ENCODE assay signal across 12 cellular contexts in the genomic region with DNA sequence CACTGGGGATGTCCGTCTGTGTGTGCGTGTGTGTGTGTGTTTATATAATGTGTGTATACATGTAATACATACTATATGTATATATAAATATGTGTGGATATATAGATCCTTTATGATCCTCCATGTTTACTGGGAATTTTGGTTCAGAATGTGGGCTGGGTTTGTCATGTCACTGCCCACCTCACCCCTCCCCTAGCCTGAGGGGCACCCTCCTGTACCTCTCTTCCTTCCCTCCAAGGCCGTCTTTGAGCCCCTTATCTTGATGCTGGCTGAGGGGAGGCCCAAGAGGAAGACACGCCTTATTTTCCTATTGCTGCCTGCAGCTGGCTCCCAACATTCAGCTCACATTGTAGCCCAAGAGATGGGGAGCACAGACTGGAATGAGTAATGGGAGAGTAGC. TPM values are rescaled to one million over a fixed set of nuclear protein-coding genes. Genes with fewer than 3 reads are reported as not detected.
A peak's percentile ranks its signal among the peaks of the same experiment; 100 is the strongest.
DNase-seq lines count a peak whose midpoint lies in the region; ATAC-seq and TF ChIP-seq lines count a peak whose summit lies in the region.
"Had no signal": no experiment of that assay in that cellular context is flagged by ENCODE, and none has a peak within 500 bp of the region (broad histone marks: within the 10 kb centered on the region; RNA-seq: fewer than 3 reads in every experiment).

No MANE protein-coding gene starts in this region.

- no peaks in the 10 kb centered on the region for H3K9me3 Mint-ChIP-seq in activated T-helper 2 cell treated with anti-CD3 and anti-CD28 coated beads, Interferon-gamma antibody, Interleukin-2, Interleukin-4, amounts not matched to agents 10 μg/mL and 5 μg/mL and 100 μg/mL, durations not matched to agents 14 hours and 24 hours and 36 hours
- H3K9me3 Mint-ChIP-seq: activated naive CD8-positive, alpha-beta T cell treated with anti-CD3 and anti-CD28 coated beads, Interleukin-2, amount 10 ng/mL, durations not matched to agents 7 days and 5 days had no signal

- H3K4me3 ChIP-seq in HFF-Myc (replicated peaks; ENCODE audit: low read depth, low read length) (peak overlapping the region; percentile 93), lower lobe of right lung (peak overlapping the region; percentile 95), stomach smooth muscle (ENCODE audit: low read length in 2 of 2) (peak overlapping the region in 1 of 2 donors; percentile 98)

- H3K27me3 ChIP-seq in lower lobe of right lung (ENCODE audit: low read depth) (no peaks in the 10 kb centered on the region), stomach smooth muscle (ENCODE audit: control insufficient read depth in 1 of 2, insufficient read depth in 2 of 2, low read length in 2 of 2) (no peaks in the 10 kb centered on the region)
- H3K27me3 ChIP-seq: SJCRH30 had no signal

- ATAC-seq in lower lobe of right lung (no peak), HG03095 (IDR thresholded peaks at IDR 0.05; ENCODE audit: unreplicated experiment) (no peak)

- peaks cover 33% of the 10 kb centered on the region for H3K4me1 Mint-ChIP-seq in activated T-helper 2 cell treated with anti-CD3 and anti-CD28 coated beads, Interferon-gamma antibody, Interleukin-2, Interleukin-4, amounts not matched to agents 10 μg/mL and 5 μg/mL and 100 μg/mL, durations not matched to agents 14 hours and 24 hours and 36 hours (ENCODE audit: low read depth)

- H3K27ac Mint-ChIP-seq in activated T-helper 2 cell treated with anti-CD3 and anti-CD28 coated beads, Interferon-gamma antibody, Interleukin-2, Interleukin-4, amounts not matched to agents 10 μg/mL and 5 μg/mL and 100 μg/mL, durations not matched to agents 14 hours and 24 hours and 36 hours, result no peak overlapping the region

- intact Hi-C loops in activated T-helper 2 cell treated with anti-CD3 and anti-CD28 coated beads, Interferon-gamma antibody, Interleukin-2, Interleukin-4, amounts not matched to agents 10 μg/mL and 5 μg/mL and 100 μg/mL, durations not matched to agents 14 hours and 24 hours and 36 hours (cut with micrococcal nuclease), result loop anchor here (10.0 kb wide), 2 partner anchors 298 to 702 kb away; partner anchors contain the start of gene NUP210
- intact Hi-C loops in lower lobe of right lung (cut with DNase I), result no loop called here

- H3K4me3 Mint-ChIP-seq in activated T-helper 2 cell treated with anti-CD3 and anti-CD28 coated beads, Interferon-gamma antibody, Interleukin-2, Interleukin-4, amounts not matched to agents 10 μg/mL and 5 μg/mL and 100 μg/mL, durations not matched to agents 14 hours and 24 hours and 36 hours (ENCODE audit: low read depth), result peak overlapping the region; percentile 18

- H3K36me3 Mint-ChIP-seq in activated T-helper 2 cell treated with anti-CD3 and anti-CD28 coated beads, Interferon-gamma antibody, Interleukin-2, Interleukin-4, amounts not matched to agents 10 μg/mL and 5 μg/mL and 100 μg/mL, durations not matched to agents 14 hours and 24 hours and 36 hours (ENCODE audit: low read depth), result peaks cover 57% of the 10 kb centered on the region

- H3K27me3 Mint-ChIP-seq in activated T-helper 2 cell treated with anti-CD3 and anti-CD28 coated beads, Interferon-gamma antibody, Interleukin-2, Interleukin-4, amounts not matched to agents 10 μg/mL and 5 μg/mL and 100 μg/mL, durations not matched to agents 14 hours and 24 hours and 36 hours (ENCODE audit: low read depth), result no peaks in the 10 kb centered on the region
- H3K27me3 Mint-ChIP-seq: activated naive CD8-positive, alpha-beta T cell treated with anti-CD3 and anti-CD28 coated beads, Interleukin-2, amount 10 ng/mL, durations not matched to agents 7 days and 5 days had no signal

- H3K36me3 ChIP-seq in lower lobe of right lung (peaks cover 47% of the 10 kb centered on the region), stomach smooth muscle (ENCODE audit: control insufficient read depth in 2 of 2, insufficient read depth in 2 of 2, low read length in 2 of 2) (peaks cover 27 to 38% of the 10 kb centered on the region in 2 donors)

- no peak for TF ChIP-seq CTCF in HFF-Myc (IDR thresholded peaks at IDR 0.05; ENCODE audit: low read depth, low read length, missing control alignments)
- no peak for TF ChIP-seq CTCF in lower lobe of right lung (IDR thresholded peaks at IDR 0.05)

- peak overlapping the region; percentile 99 for H3K27ac ChIP-seq in lower lobe of right lung
- peak overlapping the region; percentile 92 for H3K27ac ChIP-seq in stomach smooth muscle (ENCODE audit: low read length)
- H3K27ac ChIP-seq: SJCRH30 had no signal

- H3K4me1 ChIP-seq in lower lobe of right lung, result peaks cover 43% of the 10 kb centered on the region
- peaks cover 35% of the 10 kb centered on the region for H3K4me1 ChIP-seq in stomach smooth muscle (ENCODE audit: control insufficient read depth, insufficient read depth, low read length)

- H3K9ac ChIP-seq in stomach smooth muscle (ENCODE audit: low read length in 2 of 2), result peak overlapping the region in 1 of 2 donors; percentile 96

- no peak for DNase-seq in HFF-Myc (ENCODE audit: extremely low read depth, low read depth)
- no peak for DNase-seq in activated T-helper 2 cell treated with anti-CD3 and anti-CD28 coated beads, Interferon-gamma antibody, Interleukin-2, Interleukin-4, amounts not matched to agents 10 μg/mL and 5 μg/mL and 100 μg/mL, durations not matched to agents 14 hours and 24 hours and 36 hours (ENCODE audit: low spot score)
- DNase-seq in lower lobe of right lung, result no peak
- DNase-seq in NCI-H1092 (lab: John Stamatoyannopoulos, UW), result no peak
- DNase-seq in DMS79 (lab: John Stamatoyannopoulos, UW), result no peak
- DNase-seq: activated CD4-positive, alpha-beta T cell treated with anti-CD3 and anti-CD28 coated beads for 48 hours; activated naive CD8-positive, alpha-beta T cell treated with anti-CD3 and anti-CD28 coated beads, Interleukin-2, amount 10 ng/mL, durations not matched to agents 7 days and 5 days; nucleus accumbens; SJCRH30; stimulated activated CD4-positive, alpha-beta T cell treated with anti-CD3 and anti-CD28 coated beads, Interleukin-2, amount 100 ng/mL, for 48 hours had no signal

- H3K9me3 ChIP-seq in lower lobe of right lung (no peaks in the 10 kb centered on the region), stomach smooth muscle (ENCODE audit: control insufficient read depth in 2 of 2, low read length in 2 of 2) (no peaks in the 10 kb centered on the region)
- H3K9me3 ChIP-seq: SJCRH30 had no signal

RNA-seq across cellular contexts. Expression of gene TMEM43, which starts 2.3 kb away (rescaled TPM):
- total RNA-seq in activated T-helper 2 cell treated with anti-CD3 and anti-CD28 coated beads, Interferon-gamma antibody, Interleukin-2, Interleukin-4, amounts not matched to agents 10 μg/mL and 5 μg/mL and 100 μg/mL, durations not matched to agents 14 hours and 24 hours and 36 hours, result 36.7 and 39.2 TPM in 2 replicates
- 73.7 TPM for total RNA-seq in lower lobe of right lung

RNA-seq across cellular contexts. Expression of gene CHCHD4, which starts 2.4 kb away (rescaled TPM):
- 24.8 and 25.0 TPM in 2 replicates for total RNA-seq in activated T-helper 2 cell treated with anti-CD3 and anti-CD28 coated beads, Interferon-gamma antibody, Interleukin-2, Interleukin-4, amounts not matched to agents 10 μg/mL and 5 μg/mL and 100 μg/mL, durations not matched to agents 14 hours and 24 hours and 36 hours
- total RNA-seq in lower lobe of right lung, result 12.6 TPM

RNA-seq across cellular contexts. Expression of gene XPC, which starts 51.3 kb away (rescaled TPM):
- 31.4 and 33.2 TPM in 2 replicates for total RNA-seq in activated T-helper 2 cell treated with anti-CD3 and anti-CD28 coated beads, Interferon-gamma antibody, Interleukin-2, Interleukin-4, amounts not matched to agents 10 μg/mL and 5 μg/mL and 100 μg/mL, durations not matched to agents 14 hours and 24 hours and 36 hours
- 31.8 TPM for total RNA-seq in lower lobe of right lung

RNA-seq across cellular contexts. Expression of gene LSM3, which starts 51.5 kb away (rescaled TPM):
- 15.1 and 18.3 TPM in 2 replicates for total RNA-seq in activated T-helper 2 cell treated with anti-CD3 and anti-CD28 coated beads, Interferon-gamma antibody, Interleukin-2, Interleukin-4, amounts not matched to agents 10 μg/mL and 5 μg/mL and 100 μg/mL, durations not matched to agents 14 hours and 24 hours and 36 hours
- 9.5 TPM for total RNA-seq in lower lobe of right lung
